In genomic region chr14:103104654-103105511, GRCh38 we compare ENCODE assay signal across 8 cellular contexts. TPM values are rescaled to one million over a fixed set of nuclear protein-coding genes. Genes with fewer than 3 reads are reported as not detected.
DNase-seq lines count a peak whose midpoint lies in the region; ATAC-seq, FAIRE-seq and TF ChIP-seq lines count a peak whose summit lies in the region.

No MANE protein-coding gene starts in this region.

- DNase-seq in HTR-8/SVneo (ENCODE audit: insufficient read length, low spot score) (peak; percentile 73), SJCRH30 (peak; percentile 60 to 69), cardiac septum (ENCODE audit: low spot score) (peak; percentile 93), retinal pigment epithelial cell (ENCODE audit: low read depth) (no peak)
- DNase-seq in activated naive CD4-positive, alpha-beta T cell treated with anti-CD3 and anti-CD28 coated beads for 36 hours: peak; percentile 71

- no peak for ATAC-seq in HG03521 (IDR thresholded peaks at IDR 0.05; ENCODE audit: unreplicated experiment)
- ATAC-seq in GM18511 (IDR thresholded peaks at IDR 0.05; ENCODE audit: unreplicated experiment): no peak

- no peaks in the 10 kb centered on the region for H3K9me3 ChIP-seq in SJCRH30 (replicated peaks)

- no peaks in the 10 kb centered on the region for H3K36me3 Mint-ChIP-seq in activated naive CD4-positive, alpha-beta T cell treated with anti-CD3 and anti-CD28 coated beads for 36 hours (ENCODE audit: low read depth)

- H3K4me3 ChIP-seq in SJCRH30 (no peak overlapping the region), retinal pigment epithelial cell (ENCODE audit: low read length) (no peak overlapping the region)

- no peaks in the 10 kb centered on the region for H3K36me3 ChIP-seq in SJCRH30

- no peak overlapping the region for H3K27ac ChIP-seq in SJCRH30

- no peaks in the 10 kb centered on the region for H3K27me3 ChIP-seq in SJCRH30

- H3K27ac Mint-ChIP-seq in activated naive CD4-positive, alpha-beta T cell treated with anti-CD3 and anti-CD28 coated beads for 36 hours: no peak overlapping the region

- peak; percentile 91 for FAIRE-seq in HTR-8/SVneo (lab: Jason Lieb, UNC)

- intact Hi-C loops in activated naive CD4-positive, alpha-beta T cell treated with anti-CD3 and anti-CD28 coated beads for 36 hours (cut with micrococcal nuclease): loop anchor here (1.0 kb wide), 4 partner anchors 30 to 187 kb away; no protein-coding TSS in a partner anchor
- intact Hi-C loops in cardiac septum (cut with DNase I): loop anchor here (2.0 to 5.0 kb wide), 2 partner anchors 82 to 188 kb away; no protein-coding TSS in a partner anchor

- H3K4me1 ChIP-seq in SJCRH30: peaks cover 28% of the 10 kb centered on the region

- CTCF ChIA-PET in activated naive CD4-positive, alpha-beta T cell treated with anti-CD3 and anti-CD28 coated beads for 36 hours (lab: Charles Lee): interaction anchor here (0.6 to 3.9 kb wide), 54 partner anchors 10 to 837 kb away, joined by 3 to 46 read pairs (median 4); partner anchors contain the start of genes CDC42BPB, EXOC3L4 and LBHD2

- peaks cover 11% of the 10 kb centered on the region for H3K4me1 Mint-ChIP-seq in activated naive CD4-positive, alpha-beta T cell treated with anti-CD3 and anti-CD28 coated beads for 36 hours (ENCODE audit: low read depth)

- H3K9me3 Mint-ChIP-seq in activated naive CD4-positive, alpha-beta T cell treated with anti-CD3 and anti-CD28 coated beads for 36 hours: no peaks in the 10 kb centered on the region

- TF ChIP-seq CTCF in GM12872 (IDR thresholded peaks at IDR 0.05; ENCODE audit: insufficient read depth, low read depth, low read length) (peak; percentile 97), retinal pigment epithelial cell (conservative IDR thresholded peaks at IDR 0.05; ENCODE audit: low read depth, low read length) (peak; percentile 92)

- peaks cover 34% of the 10 kb centered on the region for H3K27me3 Mint-ChIP-seq in activated naive CD4-positive, alpha-beta T cell treated with anti-CD3 and anti-CD28 coated beads for 36 hours (ENCODE audit: low read depth)

- no peak overlapping the region for H3K4me3 Mint-ChIP-seq in activated naive CD4-positive, alpha-beta T cell treated with anti-CD3 and anti-CD28 coated beads for 36 hours

RNA-seq across cellular contexts. Expression of gene EXOC3L4, which starts 10.4 kb away (rescaled TPM):
- not detected in 2 replicates for total RNA-seq in SJCRH30 (2014; rRNA removed; shearing (Covaris generic))
- total RNA-seq in activated naive CD4-positive, alpha-beta T cell treated with anti-CD3 and anti-CD28 coated beads for 36 hours: not detected
- 0.46 TPM for total RNA-seq in cardiac septum

RNA-seq across cellular contexts. Expression of gene TNFAIP2, which starts 18.4 kb away (rescaled TPM):
- 4.6 and 5.9 TPM in 2 replicates for total RNA-seq in SJCRH30 (2014; rRNA removed; shearing (Covaris generic))
- total RNA-seq in activated naive CD4-positive, alpha-beta T cell treated with anti-CD3 and anti-CD28 coated beads for 36 hours: under 1 TPM; 0.12 to 0.60 TPM
- 31.3 TPM for total RNA-seq in cardiac septum

RNA-seq across cellular contexts. Expression of gene LBHD2, which starts 20.9 kb away (rescaled TPM):
- not detected in 2 replicates for total RNA-seq in SJCRH30 (2014; rRNA removed; shearing (Covaris generic))
- total RNA-seq in activated naive CD4-positive, alpha-beta T cell treated with anti-CD3 and anti-CD28 coated beads for 36 hours: not detected
- total RNA-seq in cardiac septum: not detected

RNA-seq across cellular contexts. Expression of gene CDC42BPB, which starts 47.5 kb away (rescaled TPM):
- 43.4 and 44.7 TPM in 2 replicates for total RNA-seq in SJCRH30 (2014; rRNA removed; shearing (Covaris generic))
- 1 to 10 TPM; 2.5 to 3.2 TPM for total RNA-seq in activated naive CD4-positive, alpha-beta T cell treated with anti-CD3 and anti-CD28 coated beads for 36 hours
- total RNA-seq in cardiac septum: 81.8 TPM
